Comparison of ENCODE assay signal across 22 cellular contexts in genomic region chr17:4633643-4634042, GRCh38. TPM values are rescaled to one million over a fixed set of nuclear protein-coding genes. Genes with fewer than 3 reads are reported as not detected.
DNase-seq lines count a peak whose midpoint lies in the region; ATAC-seq, FAIRE-seq and TF ChIP-seq lines count a peak whose summit lies in the region.
"Had no signal": no experiment of that assay in that cellular context is flagged by ENCODE, and none has a peak within 500 bp of the region (broad histone marks: within the 10 kb centered on the region; RNA-seq: fewer than 3 reads in every experiment).

No MANE protein-coding gene starts in this region.

- no peaks in the 10 kb centered on the region for H3K79me1 ChIP-seq in H1 (ENCODE audit: low read depth, low read length)

- H3K4me3 ChIP-seq in DOHH2 (ENCODE audit: low read length) (no peak overlapping the region), H1 (ENCODE audit: extremely low read depth in 1 of 4, insufficient read depth in 2 of 4, low read depth in 3 of 4, low read length in 4 of 4) (no peak overlapping the region), esophagus muscularis mucosa (no peak overlapping the region)
- H3K4me3 ChIP-seq: GM23338, HAP-1 had no signal

- H4K5ac ChIP-seq in H1 (ENCODE audit: insufficient read length, low read depth, low read length) = no peak overlapping the region

- H3K27ac Mint-ChIP-seq in stimulated activated naive CD8-positive, alpha-beta T cell treated with anti-CD3 and anti-CD28 coated beads, Interleukin-15, Interleukin-2, amounts not matched to agents 100 ng/mL and 50 ng/mL, for 24 hours = peak overlapping the region; percentile 61
- no peak overlapping the region for H3K27ac Mint-ChIP-seq in WTC11
- H3K27ac Mint-ChIP-seq: CD4-positive, alpha-beta memory T cell; GM23338 had no signal

- no peak for ATAC-seq in stimulated activated naive CD8-positive, alpha-beta T cell treated with anti-CD3 and anti-CD28 coated beads, Interleukin-15, Interleukin-2, amounts not matched to agents 100 U/mL and 50 U/mL, for 24 hours
- ATAC-seq in WTC11 (no peak), GM18873 (IDR thresholded peaks at IDR 0.05; ENCODE audit: low FRiP score, unreplicated experiment) (no peak)
- ATAC-seq: GM23338 had no signal

- peaks cover 36% of the 10 kb centered on the region for H3K27me3 Mint-ChIP-seq in stimulated activated naive CD8-positive, alpha-beta T cell treated with anti-CD3 and anti-CD28 coated beads, Interleukin-15, Interleukin-2, amounts not matched to agents 100 ng/mL and 50 ng/mL, for 24 hours
- H3K27me3 Mint-ChIP-seq in WTC11 (ENCODE audit: low read depth) = peaks cover 37% of the 10 kb centered on the region

- H3K4me3 Mint-ChIP-seq in stimulated activated naive CD8-positive, alpha-beta T cell treated with anti-CD3 and anti-CD28 coated beads, Interleukin-15, Interleukin-2, amounts not matched to agents 100 ng/mL and 50 ng/mL, for 24 hours = no peak overlapping the region
- no peak overlapping the region for H3K4me3 Mint-ChIP-seq in WTC11
- H3K4me3 Mint-ChIP-seq: CD4-positive, alpha-beta memory T cell; GM23338 had no signal

- POLR2A ChIA-PET in WTC11 (lab: Charles Lee) (no interaction called here), H1 (lab: Charles Lee; ENCODE audit: partially characterized antibody) (interaction anchor here (0.5 to 2.0 kb wide), 4 partner anchors 14 to 75 kb away, joined by 3 to 6 read pairs (median 4); partner anchors contain the start of gene PELP1)

- no peak for TF ChIP-seq EP300 in H1 (IDR thresholded peaks at IDR 0.05; ENCODE audit: borderline replicate concordance in 1 of 2, low read depth in 2 of 2, low read length in 2 of 2)
- no peak for TF ChIP-seq EP300 in esophagus muscularis mucosa (IDR thresholded peaks at IDR 0.05)

- H3K4me1 ChIP-seq in DOHH2 (ENCODE audit: control insufficient read depth, low read length) = peaks cover 62% of the 10 kb centered on the region
- peaks cover 7 to 29% (median 15%) of the 10 kb centered on the region in 4 experiments for H3K4me1 ChIP-seq in H1 (replicated peaks in 1 of 4; ENCODE audit: control insufficient read depth in 3 of 4, insufficient read depth in 4 of 4, low read length in 3 of 4)
- peaks cover 0 to 7% (median 3%) of the 10 kb centered on the region in 4 donors for H3K4me1 ChIP-seq in esophagus muscularis mucosa

- H3K14ac ChIP-seq in H1 (ENCODE audit: insufficient read length) = no peak overlapping the region

- no peak for TF ChIP-seq CTCF in DOHH2 (IDR thresholded peaks at IDR 0.05; ENCODE audit: low read depth, low read length, poor library complexity, severe bottlenecking)
- TF ChIP-seq CTCF in WTC11 (IDR thresholded peaks at IDR 0.05) = no peak
- TF ChIP-seq CTCF in H1 (IDR thresholded peaks at IDR 0.05; ENCODE audit: control extremely low read depth in 1 of 3, insufficient read depth in 1 of 3, low read depth in 1 of 3, low read length in 3 of 3) = no peak
- no peak for TF ChIP-seq CTCF in esophagus muscularis mucosa (IDR thresholded peaks at IDR 0.05)

- H2BK5ac ChIP-seq in H1 (ENCODE audit: low read depth, low read length) = no peak overlapping the region

- H3K23ac ChIP-seq in H1 (ENCODE audit: insufficient read length) = no peak overlapping the region

- H2AK5ac ChIP-seq in H1 (ENCODE audit: low read depth, low read length) = no peak overlapping the region

- H2BK120ac ChIP-seq in H1 (replicated peaks; ENCODE audit: low read depth, low read length) = no peak overlapping the region

- TF ChIP-seq POLR2A in H1 (IDR thresholded peaks at IDR 0.05; ENCODE audit: control extremely low read depth in 1 of 2, low read depth in 2 of 2, low read length in 2 of 2) (no peak), esophagus muscularis mucosa (IDR thresholded peaks at IDR 0.05; ENCODE audit: low read depth) (no peak)

- H3K79me2 ChIP-seq in DOHH2 (ENCODE audit: control insufficient read depth, low read length) (no peaks in the 10 kb centered on the region), H1 (ENCODE audit: control insufficient read depth in 1 of 2, insufficient read depth in 2 of 2, low read length in 2 of 2) (no peaks in the 10 kb centered on the region)

- no peak overlapping the region for H2BK20ac ChIP-seq in H1 (ENCODE audit: low read length)

- DNase-seq in stimulated activated naive CD8-positive, alpha-beta T cell treated with anti-CD3 and anti-CD28 coated beads, Interleukin-15, Interleukin-2, amounts not matched to agents 100 U/mL and 50 U/mL, for 24 hours = no peak
- DNase-seq in WTC11 (ENCODE audit: low spot score) (no peak), H1 (ENCODE audit: low read depth in 1 of 2, low spot score in 2 of 2) (no peak), A172 (ENCODE audit: low spot score) (no peak), esophagus muscularis mucosa (ENCODE audit: extremely low spot score) (no peak)
- DNase-seq: ACHN; AML-193; C1 segment of cervical spinal cord; Calu3; CD4-positive, alpha-beta memory T cell; COR-L47; DMS53; DMS79 treated with DMSO at 0.1 percent for 48 hours had no signal

- no peaks in the 10 kb centered on the region for H3K36me3 Mint-ChIP-seq in stimulated activated naive CD8-positive, alpha-beta T cell treated with anti-CD3 and anti-CD28 coated beads, Interleukin-15, Interleukin-2, amounts not matched to agents 100 ng/mL and 50 ng/mL, for 24 hours (ENCODE audit: low read depth)
- H3K36me3 Mint-ChIP-seq in WTC11 = no peaks in the 10 kb centered on the region
- H3K36me3 Mint-ChIP-seq: CD4-positive, alpha-beta memory T cell had no signal

- H3K27me3 ChIP-seq in DOHH2 (ENCODE audit: control insufficient read depth, low read length) (peaks cover 2% of the 10 kb centered on the region), H1 (replicated peaks in 1 of 4; ENCODE audit: control insufficient read depth in 3 of 4, extremely low read depth in 1 of 4, insufficient read depth in 3 of 4, low read length in 3 of 4) (peaks cover 4 to 23% (median 13%) of the 10 kb centered on the region in 4 experiments), esophagus muscularis mucosa (peaks cover 0 to 62% (median 15%) of the 10 kb centered on the region in 4 donors)

- H3F3A ChIP-seq in DOHH2 (ENCODE audit: control insufficient read depth, insufficient read depth) = peaks cover 8% of the 10 kb centered on the region

- H3K4ac ChIP-seq in H1 (replicated peaks; ENCODE audit: insufficient read length, low read depth, low read length) = no peak overlapping the region

- FAIRE-seq in H1 (lab: Jason Lieb, UNC) = no peak
- FAIRE-seq: A204.1, G401.6, H54 had no signal

- peaks cover 15% of the 10 kb centered on the region for H3K4me1 Mint-ChIP-seq in stimulated activated naive CD8-positive, alpha-beta T cell treated with anti-CD3 and anti-CD28 coated beads, Interleukin-15, Interleukin-2, amounts not matched to agents 100 ng/mL and 50 ng/mL, for 24 hours (ENCODE audit: low read depth)
- H3K4me1 Mint-ChIP-seq in WTC11 = peaks cover 37% of the 10 kb centered on the region

- intact Hi-C loops in esophagus muscularis mucosa (cut with DNase I) = no loop called here

- no peak overlapping the region for H3K56ac ChIP-seq in H1 (replicated peaks; ENCODE audit: insufficient read length, low read depth, low read length)

- H4K8ac ChIP-seq in H1 (ENCODE audit: extremely low read depth, insufficient read depth, low read length) = no peak overlapping the region

- H3K9me2 ChIP-seq in DOHH2 (replicated peaks; ENCODE audit: control insufficient read depth, low read length) = no peaks in the 10 kb centered on the region

- no peak for TF ChIP-seq RAD21 in H1 (IDR thresholded peaks at IDR 0.05 in 1 of 2, conservative IDR thresholded peaks at IDR 0.05 in 1 of 2; ENCODE audit: low read depth in 2 of 2, low read length in 2 of 2)

- no peak overlapping the region for H4K91ac ChIP-seq in H1 (replicated peaks; ENCODE audit: insufficient read length, low read length)

- CTCF ChIA-PET in WTC11 (lab: Charles Lee) = interaction anchor here (1.1 to 1.7 kb wide), 2 partner anchors 38 to 67 kb away, joined by 3 to 15 read pairs; no protein-coding TSS in a partner anchor
- CTCF ChIA-PET in H1 (lab: Charles Lee; ENCODE audit: partially characterized antibody) = interaction anchor here (0.6 to 4.9 kb wide), 6 partner anchors 10 to 98 kb away, joined by 3 to 49 read pairs (median 5); partner anchors contain the start of gene GGT6

- no peak overlapping the region for H3K9ac ChIP-seq in H1 (replicated peaks in 1 of 4; ENCODE audit: extremely low read depth in 1 of 4, low read depth in 3 of 4, low read length in 3 of 4)

- no peak overlapping the region for H2BK15ac ChIP-seq in H1 (ENCODE audit: low read length)

- H4K20me1 ChIP-seq in DOHH2 (ENCODE audit: control insufficient read depth, insufficient read depth, low read depth, low read length) (no peaks in the 10 kb centered on the region), H1 (replicated peaks in 1 of 2; ENCODE audit: control insufficient read depth in 1 of 2, insufficient read depth in 2 of 2, low read length in 2 of 2) (no peaks in the 10 kb centered on the region)

- H2BK12ac ChIP-seq in H1 (ENCODE audit: low read depth, low read length) = no peak overlapping the region

- H3K18ac ChIP-seq in H1 (ENCODE audit: extremely low read depth, low read length) = no peak overlapping the region

- 71% methylated on average over 2 of the region's 2 CpGs; no CpG with 5 or more reads in 1 of the 2 experiments for WGBS in H1 (ENCODE audit: extremely low coverage in 1 of 2, insufficient coverage in 1 of 2, insufficient read length in 1 of 2, insufficient replicate concordance in 2 of 2, low coverage in 1 of 2, low lambda C conversion rate in 2 of 2, missing lambda C conversion rate in 1 of 2), 2 experiments
- 94% methylated on average over 2 of the region's 2 CpGs for WGBS in esophagus muscularis mucosa

- no peaks in the 10 kb centered on the region for H3K9me3 ChIP-seq in DOHH2 (ENCODE audit: control insufficient read depth, insufficient read depth, low read length)
- no peaks in the 10 kb centered on the region for H3K9me3 ChIP-seq in H1 (ENCODE audit: insufficient read depth in 2 of 2, low read depth in 1 of 2, low read length in 1 of 2)
- no peaks in the 10 kb centered on the region for H3K9me3 ChIP-seq in esophagus muscularis mucosa
- H3K9me3 ChIP-seq: HAP-1 had no signal

- H3K27ac ChIP-seq in DOHH2 (ENCODE audit: low read depth, low read length) = no peak overlapping the region
- H3K27ac ChIP-seq in H1 (ENCODE audit: low read depth, low read length) = no peak overlapping the region
- H3K27ac ChIP-seq in esophagus muscularis mucosa (replicated peaks in 1 of 4) = no peak overlapping the region

- H2AFZ ChIP-seq in H1 (ENCODE audit: low read length) = no peak overlapping the region

- H3K9me3 Mint-ChIP-seq in stimulated activated naive CD8-positive, alpha-beta T cell treated with anti-CD3 and anti-CD28 coated beads, Interleukin-15, Interleukin-2, amounts not matched to agents 100 ng/mL and 50 ng/mL, for 24 hours = peaks cover 4% of the 10 kb centered on the region
- H3K9me3 Mint-ChIP-seq in WTC11 = peaks cover 7% of the 10 kb centered on the region
- H3K9me3 Mint-ChIP-seq: GM23338 had no signal

- H3K4me2 ChIP-seq in DOHH2 (ENCODE audit: low read length) = 0 out of 2 replicates have a peak overlapping the region, but pooled peaks have one; percentile 14
- no peak overlapping the region for H3K4me2 ChIP-seq in H1 (ENCODE audit: insufficient read depth in 1 of 2, low read depth in 2 of 2, low read length in 2 of 2)
- H3K4me2 ChIP-seq: GM23338 had no signal

- 0 out of 2 replicates have a peak, but pooled peaks cover 3% of the 10 kb centered on the region for H3K23me2 ChIP-seq in H1 (ENCODE audit: low read depth, low read length)

- H3K36me3 ChIP-seq in DOHH2 (ENCODE audit: control insufficient read depth, low read length) = no peaks in the 10 kb centered on the region
- H3K36me3 ChIP-seq in H1 (ENCODE audit: control insufficient read depth in 2 of 4, insufficient read depth in 4 of 4, low read length in 3 of 4) = no peaks in the 10 kb centered on the region
- no peaks in the 10 kb centered on the region for H3K36me3 ChIP-seq in esophagus muscularis mucosa
- H3K36me3 ChIP-seq: HAP-1 had no signal

RNA-seq across cellular contexts. Expression of gene ALOX15, which starts 7.8 kb away (rescaled TPM):
- 0.32 to 0.82 TPM (median 0.50 TPM) in 3 replicates for total RNA-seq in WTC11 (2021)
- total RNA-seq in H1 (2021; fragmentation: NEBNext Ultra II Directional; extraction: Animal tissue kit (Norgen Biotek cat#: 25700)) = 1.5 TPM in 2 replicates
- 1.7 and 2.2 TPM in 2 replicates for polyA plus RNA-seq in H1 (2011; rRNA removed)
- 2.0 TPM for polyA plus RNA-seq in H1 (2011; cell fraction: cytosol; rRNA removed)
- polyA plus RNA-seq in H1 (2011; cell fraction: nucleus; rRNA removed) = 2.4 TPM
- 0.99 to 1.8 TPM (median 1.3 TPM) in 4 replicates for polyA plus RNA-seq in H1 (2012, experiment 1 of 2)
- 1.2 TPM for polyA plus RNA-seq in H1 (2012, experiment 2 of 2)
- polyA plus RNA-seq in H1 (2013, experiment 1 of 2) = 0.61 TPM
- 0.64 TPM for polyA plus RNA-seq in H1 (2013, experiment 2 of 2)
- 1.00 and 1.8 TPM in 2 replicates for polyA minus RNA-seq in H1 (2011; rRNA and poly(A)+ RNA removed)
- 1.3 TPM for polyA minus RNA-seq in H1 (2011; cell fraction: cytosol; rRNA and poly(A)+ RNA removed)
- 0.60 TPM for polyA minus RNA-seq in H1 (2011; cell fraction: nucleus; rRNA and poly(A)+ RNA removed)
- total RNA-seq in A172 (2014; rRNA removed; shearing (Covaris generic)) = not detected in 2 replicates
- not detected for total RNA-seq in esophagus muscularis mucosa
- polyA plus RNA-seq: BJ; CD4-positive, alpha-beta memory T cell had no signal

RNA-seq across cellular contexts. Expression of gene SMTNL2, which starts 49.3 kb away (rescaled TPM):
- total RNA-seq in WTC11 (2021) = 2.7 to 3.8 TPM (median 3.8 TPM) in 3 replicates
- 3.7 and 4.5 TPM in 2 replicates for total RNA-seq in H1 (2021; fragmentation: NEBNext Ultra II Directional; extraction: Animal tissue kit (Norgen Biotek cat#: 25700))
- polyA plus RNA-seq in H1 (2011; rRNA removed) = 3.6 and 4.6 TPM in 2 replicates
- 3.4 TPM for polyA plus RNA-seq in H1 (2011; cell fraction: cytosol; rRNA removed)
- polyA plus RNA-seq in H1 (2011; cell fraction: nucleus; rRNA removed) = 4.5 TPM
- 3.3 to 6.3 TPM (median 4.1 TPM) in 4 replicates for polyA plus RNA-seq in H1 (2012, experiment 1 of 2)
- 4.5 TPM for polyA plus RNA-seq in H1 (2012, experiment 2 of 2)
- 2.9 TPM for polyA plus RNA-seq in H1 (2013, experiment 1 of 2)
- 2.2 TPM for polyA plus RNA-seq in H1 (2013, experiment 2 of 2)
- 3.0 and 3.1 TPM in 2 replicates for polyA minus RNA-seq in H1 (2011; rRNA and poly(A)+ RNA removed)
- polyA minus RNA-seq in H1 (2011; cell fraction: cytosol; rRNA and poly(A)+ RNA removed) = 4.0 TPM
- 2.3 TPM for polyA minus RNA-seq in H1 (2011; cell fraction: nucleus; rRNA and poly(A)+ RNA removed)
- total RNA-seq in A172 (2014; rRNA removed; shearing (Covaris generic)) = 0.34 and 1.8 TPM in 2 replicates
- 1 to 10 TPM; 3.0 to 7.2 (median 4.7) TPM for total RNA-seq in esophagus muscularis mucosa
- total RNA-seq: Calu3; CD4-positive, alpha-beta memory T cell had no signal
- polyA plus RNA-seq: BJ; CD4-positive, alpha-beta memory T cell had no signal
